Comparison of ENCODE assay signal across 1 cellular context in genomic region chr7:112510032-112510742, GRCh38.
TF ChIP-seq lines count a peak whose summit lies in the region.

No MANE protein-coding gene starts in this region.

TF ChIP-seq in WTC11, 78 proteins besides CTCF, POLR2A, EP300 and RAD21 (continued from another document):
- TF ChIP-seq PREB (CRISPR knock-in tag; IDR thresholded peaks at IDR 0.05; ENCODE audit: borderline replicate concordance) (no peak), E2F4 (CRISPR knock-in tag; IDR thresholded peaks at IDR 0.05; ENCODE audit: borderline replicate concordance, low read depth) (no peak), SOX15 (CRISPR knock-in tag; IDR thresholded peaks at IDR 0.05) (no peak), SP1 (CRISPR knock-in tag; conservative IDR thresholded peaks at IDR 0.05) (no peak), ATF3 (CRISPR knock-in tag; conservative IDR thresholded peaks at IDR 0.05) (no peak), CDX4 (CRISPR knock-in tag; IDR thresholded peaks at IDR 0.05; ENCODE audit: borderline replicate concordance) (no peak), CREM (CRISPR knock-in tag; IDR thresholded peaks at IDR 0.05) (no peak), ZNF232 (CRISPR knock-in tag; IDR thresholded peaks at IDR 0.05) (no peak), FOXK1 (CRISPR knock-in tag; IDR thresholded peaks at IDR 0.05) (no peak), ZNF219 (CRISPR knock-in tag; IDR thresholded peaks at IDR 0.05; ENCODE audit: borderline replicate concordance) (no peak), ATF1 (CRISPR knock-in tag; IDR thresholded peaks at IDR 0.05) (no peak)
- TF ChIP-seq, protein P1, sequence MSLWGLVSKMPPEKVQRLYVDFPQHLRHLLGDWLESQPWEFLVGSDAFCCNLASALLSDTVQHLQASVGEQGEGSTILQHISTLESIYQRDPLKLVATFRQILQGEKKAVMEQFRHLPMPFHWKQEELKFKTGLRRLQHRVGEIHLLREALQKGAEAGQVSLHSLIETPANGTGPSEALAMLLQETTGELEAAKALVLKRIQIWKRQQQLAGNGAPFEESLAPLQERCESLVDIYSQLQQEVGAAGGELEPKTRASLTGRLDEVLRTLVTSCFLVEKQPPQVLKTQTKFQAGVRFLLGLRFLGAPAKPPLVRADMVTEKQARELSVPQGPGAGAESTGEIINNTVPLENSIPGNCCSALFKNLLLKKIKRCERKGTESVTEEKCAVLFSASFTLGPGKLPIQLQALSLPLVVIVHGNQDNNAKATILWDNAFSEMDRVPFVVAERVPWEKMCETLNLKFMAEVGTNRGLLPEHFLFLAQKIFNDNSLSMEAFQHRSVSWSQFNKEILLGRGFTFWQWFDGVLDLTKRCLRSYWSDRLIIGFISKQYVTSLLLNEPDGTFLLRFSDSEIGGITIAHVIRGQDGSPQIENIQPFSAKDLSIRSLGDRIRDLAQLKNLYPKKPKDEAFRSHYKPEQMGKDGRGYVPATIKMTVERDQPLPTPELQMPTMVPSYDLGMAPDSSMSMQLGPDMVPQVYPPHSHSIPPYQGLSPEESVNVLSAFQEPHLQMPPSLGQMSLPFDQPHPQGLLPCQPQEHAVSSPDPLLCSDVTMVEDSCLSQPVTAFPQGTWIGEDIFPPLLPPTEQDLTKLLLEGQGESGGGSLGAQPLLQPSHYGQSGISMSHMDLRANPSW (CRISPR knock-in tag; conservative IDR thresholded peaks at IDR 0.05; ENCODE audit: low read depth), result no peak
